In the genomic region with DNA sequence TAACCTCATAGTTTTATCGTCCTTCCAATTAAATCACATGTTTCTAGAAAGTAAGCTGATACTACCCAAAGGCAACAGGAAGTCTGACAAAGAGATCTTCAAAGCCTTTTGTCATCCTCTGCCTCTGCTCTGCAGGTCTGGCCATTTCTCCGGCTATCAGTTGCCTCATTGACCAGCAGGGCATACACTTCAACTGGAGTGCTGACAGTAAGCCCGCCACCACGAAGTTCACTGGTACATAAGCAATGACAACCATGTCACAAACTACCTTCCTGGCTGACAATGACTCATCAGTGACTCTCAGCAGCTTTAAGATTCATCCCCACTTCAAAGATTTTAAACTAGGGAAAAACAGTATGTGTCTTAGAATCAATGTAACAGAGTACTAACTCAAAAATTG, we compare ENCODE assay signal across 11 cellular contexts. TPM values are rescaled to one million over a fixed set of nuclear protein-coding genes. Genes with fewer than 3 reads are reported as not detected.
DNase-seq lines count a peak whose midpoint lies in the region; ATAC-seq and TF ChIP-seq lines count a peak whose summit lies in the region.
"Had no signal": no experiment of that assay in that cellular context is flagged by ENCODE, and none has a peak within 500 bp of the region (broad histone marks: within the 10 kb centered on the region; RNA-seq: fewer than 3 reads in every experiment).

No MANE protein-coding gene starts in this region.

- H3K36me3 ChIP-seq in neutrophil = peaks cover 9% of the 10 kb centered on the region

- no peaks in the 10 kb centered on the region for H3K27me3 ChIP-seq in neutrophil

- no peaks in the 10 kb centered on the region for H3K9me3 ChIP-seq in neutrophil

- H3K27ac ChIP-seq in neutrophil = peak overlapping the region; percentile 5

- no peak for TF ChIP-seq CTCF in neutrophil (IDR thresholded peaks at IDR 0.05)

- H3K4me3 ChIP-seq in neutrophil (ENCODE audit: low read depth in 1 of 2, low read length in 1 of 2) = no peak overlapping the region

- in situ Hi-C loops in Caki2 (cut with HindIII; ENCODE audit: low pct_unique_long_range_greater_than_20kb, low sequenced_read_pairs) = no loop called here

- DNase-seq in Caki2 (ENCODE audit: low read depth) (peak; percentile 56), NCI-H510A (lab: John Stamatoyannopoulos, UW) (peak; percentile 4)
- peak; percentile 21 for DNase-seq in activated naive CD4-positive, alpha-beta T cell treated with anti-CD3 and anti-CD28 coated beads, Interleukin-2, amount 50 U/mL, for 16 hours
- no peak for DNase-seq in activated effector memory CD4-positive, alpha-beta T cell treated with Interleukin-2 at 50 U/mL for 16 hours
- DNase-seq: COR-L47, kidney, NCI-H2171 had no signal

- ATAC-seq in HG03439 (IDR thresholded peaks at IDR 0.05; ENCODE audit: unreplicated experiment) (no peak), HG03196 (IDR thresholded peaks at IDR 0.05; ENCODE audit: unreplicated experiment) (no peak), HG02852 (IDR thresholded peaks at IDR 0.05; ENCODE audit: unreplicated experiment) (no peak)

- H3K4me1 ChIP-seq in neutrophil (ENCODE audit: control insufficient read depth in 1 of 2, insufficient read depth in 1 of 2, low read depth in 1 of 2, low read length in 1 of 2) = peaks cover 4% of the 10 kb centered on the region in 2 experiments

RNA-seq across cellular contexts. Expression of a gene that starts 20.6 kb away (rescaled TPM):
- 53.2 and 56.1 TPM in 2 replicates for total RNA-seq in Caki2 (2014; rRNA removed; shearing (Covaris generic); ENCODE audit: low replicate concordance)
